ENCODE assay signal across 20 cellular contexts in genomic region chr10:11331178-11331577, GRCh38.
"Had no signal": no experiment of that assay in that cellular context is flagged by ENCODE, and none has a peak within 500 bp of the region (broad histone marks: within the 10 kb centered on the region; RNA-seq: fewer than 3 reads in every experiment).

No MANE protein-coding gene starts in this region.

- H3K36me3 ChIP-seq: adrenal gland, suprapubic skin had no signal

- H3K4me1 ChIP-seq: adrenal gland had no signal

- H3K27ac ChIP-seq: adrenal gland, neutrophil, suprapubic skin, upper lobe of left lung had no signal

- DNase-seq: activated CD4-positive, alpha-beta T cell treated with anti-CD3 and anti-CD28 coated beads, Interleukin-2, amount 50 U/mL, for 48 hours; activated CD4-positive, CD25-positive, alpha-beta regulatory T cell treated with anti-CD3 and anti-CD28 coated beads, Interleukin-2, amount 50 U/mL, for 72 hours; activated naive CD4-positive, alpha-beta T cell treated with anti-CD3 and anti-CD28 coated beads, Interleukin-2, amount 10 ng/mL, durations not matched to agents 7 days and 5 days; adrenal gland; effector memory CD8-positive, alpha-beta T cell; islet precursor cell; mammary epithelial cell; naive B cell; posterior cingulate gyrus; retina; SK-N-SH; stimulated activated CD4-positive, alpha-beta T cell treated with anti-CD3 and anti-CD28 coated beads, Interleukin-4, amount 100 ng/mL, for 24 hours; stimulated activated CD8-positive, alpha-beta memory T cell treated with anti-CD3 and anti-CD28 coated beads, Interleukin-4, amount 100 ng/mL, for 48 hours; stimulated activated naive CD8-positive, alpha-beta T cell treated with anti-CD3 and anti-CD28 coated beads, Interleukin-15, Interleukin-2, amounts not matched to agents 100 U/mL and 50 U/mL, for 24 hours; T-helper 1 cell; upper lobe of left lung had no signal

- H3K27me3 ChIP-seq: adrenal gland, gastroesophageal sphincter, neutrophil, suprapubic skin, upper lobe of left lung had no signal

- H3K9me3 ChIP-seq: adrenal gland, gastroesophageal sphincter, neutrophil, SK-N-SH, suprapubic skin, upper lobe of left lung had no signal

- H3K4me3 ChIP-seq: adrenal gland, gastroesophageal sphincter, suprapubic skin, upper lobe of left lung had no signal

- ATAC-seq: effector memory CD8-positive, alpha-beta T cell; gastroesophageal sphincter; left lobe of liver; stimulated activated naive CD8-positive, alpha-beta T cell treated with anti-CD3 and anti-CD28 coated beads, Interleukin-15, Interleukin-2, amounts not matched to agents 100 U/mL and 50 U/mL, for 24 hours had no signal
